In the genomic region with DNA sequence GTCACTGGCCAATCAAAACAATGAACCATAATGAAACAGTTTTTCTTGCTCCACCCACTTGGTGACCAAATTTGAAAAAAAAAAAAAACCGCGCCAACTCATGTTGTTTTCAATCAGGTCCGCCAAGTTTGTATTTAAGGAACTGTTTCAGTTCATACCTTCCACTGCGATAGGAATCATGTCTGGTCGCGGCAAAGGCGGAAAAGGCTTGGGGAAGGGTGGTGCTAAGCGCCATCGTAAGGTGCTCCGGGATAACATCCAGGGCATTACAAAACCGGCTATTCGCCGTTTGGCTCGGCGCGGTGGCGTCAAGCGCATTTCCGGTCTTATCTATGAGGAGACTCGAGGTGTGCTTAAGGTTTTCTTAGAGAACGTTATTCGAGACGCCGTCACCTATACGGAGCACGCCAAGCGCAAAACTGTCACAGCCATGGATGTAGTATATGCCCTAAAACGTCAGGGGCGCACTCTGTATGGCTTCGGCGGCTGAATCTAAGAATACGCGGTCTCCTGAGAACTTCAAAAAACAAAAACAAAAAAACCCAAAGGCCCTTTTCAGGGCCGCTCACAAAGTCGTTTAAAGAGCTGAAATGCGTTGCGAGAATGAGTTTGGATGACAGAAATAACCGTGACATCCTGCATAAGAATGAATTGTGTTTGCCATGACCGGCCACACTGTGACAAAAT, we compare ENCODE assay signal across 8 cellular contexts. TPM values are rescaled to one million over a fixed set of nuclear protein-coding genes. Genes with fewer than 3 reads are reported as not detected.
DNase-seq lines count a peak whose midpoint lies in the region; ATAC-seq, FAIRE-seq and TF ChIP-seq lines count a peak whose summit lies in the region.

No MANE protein-coding gene starts in this region.

- no peaks in the 10 kb centered on the region for H3K27me3 ChIP-seq in A673 (replicated peaks; ENCODE audit: insufficient read depth, low read depth, low read length, poor library complexity)

- FAIRE-seq in islet of Langerhans (lab: Jason Lieb, UNC), result peak; percentile 96

- peaks cover 11% of the 10 kb centered on the region for H3K4me1 ChIP-seq in A673 (ENCODE audit: insufficient read depth, low read length, poor library complexity, severe bottlenecking)

- H3K36me3 ChIP-seq in A673 (ENCODE audit: insufficient read depth, low read length, poor library complexity, severe bottlenecking), result no peaks in the 10 kb centered on the region

- ATAC-seq in GM18867 (IDR thresholded peaks at IDR 0.05; ENCODE audit: unreplicated experiment) (peak; percentile 93), HG03097 (IDR thresholded peaks at IDR 0.05; ENCODE audit: low FRiP score, unreplicated experiment) (peak; percentile 90)

- peak overlapping the region; percentile 79 for H3K27ac ChIP-seq in A673 (ENCODE audit: low read depth, low read length, poor library complexity, severe bottlenecking)

- BruUV-seq in A673 (replicated peaks; lab: Mats Ljungman, UMichigan), result TSS peak; percentile 100

- peak; percentile 95 for DNase-seq in A673 (ENCODE audit: low spot score)
- peak; percentile 96 for DNase-seq in NCI-H2227 treated with DMSO at 0.1 percent for 48 hours (lab: John Stamatoyannopoulos, UW)
- DNase-seq in activated CD4-positive, CD25-positive, alpha-beta regulatory T cell (lab: John Stamatoyannopoulos, UW), result peak; percentile 67 to 87 (median 72)
- DNase-seq in central memory CD4-positive, alpha-beta T cell, result peak; percentile 93
- peak; percentile 75 for DNase-seq in stimulated activated CD4-positive, alpha-beta T cell treated with anti-CD3 and anti-CD28 coated beads, Interleukin-12 subunit alpha, Interleukin-12 subunit beta, amount 100 ng/mL, for 4 hours

- no peaks in the 10 kb centered on the region for H3K9me3 ChIP-seq in A673 (ENCODE audit: low read depth, low read length, poor library complexity, severe bottlenecking)

- POLR2A ChIA-PET in A673 (lab: Charles Lee; ENCODE audit: low non-redundant PET), result interaction anchor here (0.6 to 1.5 kb wide), 6 partner anchors 20 to 1043 kb away, joined by 3 to 20 read pairs (median 6); a partner anchor contains a TSS

- CTCF ChIA-PET in A673 (lab: Charles Lee), result interaction anchor here (0.6 kb wide), 1 partner anchor 17 kb away, joined by 11 read pairs; no protein-coding TSS in a partner anchor

- intact Hi-C loops in A673 (cut with micrococcal nuclease; ENCODE audit: unreplicated experiment), result no loop called here

- TF ChIP-seq CTCF in A673 (conservative IDR thresholded peaks at IDR 0.05; ENCODE audit: low read depth, low read length), result peak; percentile 51

- H3K4me3 ChIP-seq in A673 (ENCODE audit: low read depth, low read length, poor library complexity, severe bottlenecking), result peak overlapping the region; percentile 46

RNA-seq across cellular contexts. Expression of a gene that starts 16.7 kb away (rescaled TPM):
- 7.8 and 11.5 TPM in 2 replicates for total RNA-seq in A673 (2021)

Comparison
In these comparisons a context has a peak if more than half of its experiments do, and no peak if none do; other contexts are left out.
1. Peak in every context shown above with its lines: DNase-seq, ATAC-seq, H3K4me3 ChIP-seq and H3K27ac ChIP-seq.